ENCODE assay signal across 22 cellular contexts in genomic region chr9:112080831-112081542, GRCh38.
DNase-seq lines count a peak whose midpoint lies in the region; ATAC-seq and TF ChIP-seq lines count a peak whose summit lies in the region.
"Had no signal": no experiment of that assay in that cellular context is flagged by ENCODE, and none has a peak within 500 bp of the region (broad histone marks: within the 10 kb centered on the region; RNA-seq: fewer than 3 reads in every experiment).

No MANE protein-coding gene starts in this region.

- H3K4me3 ChIP-seq in right atrium auricular region, result no peak overlapping the region
- H3K4me3 ChIP-seq: BLaER1 treated with 17β-estradiol and CSF1 and Interleukin-3, amounts not matched to agents 10 nM and 100 nM had no signal

- ATAC-seq in Right ventricle myocardium inferior, result no peak
- ATAC-seq: CD8-positive, alpha-beta T cell had no signal

- H3K27ac Mint-ChIP-seq in dendritic cell treated with granulocyte-macrophage colony-stimulating factor and Interleukin-4, amounts not matched to agents 40 ng/mL and 50 ng/mL, for 4 days, result peak overlapping the region; percentile 62
- peak overlapping the region; percentile 65 for H3K27ac Mint-ChIP-seq in mesothelial cell of epicardium
- H3K27ac Mint-ChIP-seq in type B pancreatic cell, result peak overlapping the region; percentile 95
- H3K27ac Mint-ChIP-seq in activated T-helper 1 cell treated with anti-CD3 and anti-CD28 coated beads, Interleukin-12 subunit alpha, Interleukin-12 subunit beta, Interleukin-2, Interleukin-4 antibody, amounts not matched to agents 30 ng/mL and 10 ng/mL and 1 ng/mL, durations not matched to agents 14 hours and 24 hours and 36 hours, result no peak overlapping the region
- H3K27ac Mint-ChIP-seq: CD8-positive, alpha-beta T cell; H9; IgD-negative memory B cell had no signal

- peaks cover 69% of the 10 kb centered on the region for H3K36me3 Mint-ChIP-seq in dendritic cell treated with granulocyte-macrophage colony-stimulating factor and Interleukin-4, amounts not matched to agents 40 ng/mL and 50 ng/mL, for 4 days (ENCODE audit: low read depth)
- H3K36me3 Mint-ChIP-seq in mesothelial cell of epicardium (peaks cover 15% of the 10 kb centered on the region), type B pancreatic cell (peaks cover 24% of the 10 kb centered on the region)
- peaks cover 13% of the 10 kb centered on the region for H3K36me3 Mint-ChIP-seq in activated T-helper 1 cell treated with anti-CD3 and anti-CD28 coated beads, Interleukin-12 subunit alpha, Interleukin-12 subunit beta, Interleukin-2, Interleukin-4 antibody, amounts not matched to agents 30 ng/mL and 10 ng/mL and 1 ng/mL, durations not matched to agents 14 hours and 24 hours and 36 hours (ENCODE audit: low read depth)
- H3K36me3 Mint-ChIP-seq: IgD-negative memory B cell had no signal

- TF ChIP-seq CTCF in right atrium auricular region (IDR thresholded peaks at IDR 0.05), result no peak
- no peak for TF ChIP-seq CTCF in mesothelial cell of epicardium (IDR thresholded peaks at IDR 0.05; ENCODE audit: unreplicated experiment)
- TF ChIP-seq CTCF in type B pancreatic cell (conservative IDR thresholded peaks at IDR 0.05), result no peak

- H3K4me1 Mint-ChIP-seq in dendritic cell treated with granulocyte-macrophage colony-stimulating factor and Interleukin-4, amounts not matched to agents 40 ng/mL and 50 ng/mL, for 4 days (ENCODE audit: low read depth), result peaks cover 37% of the 10 kb centered on the region
- H3K4me1 Mint-ChIP-seq in mesothelial cell of epicardium (peaks cover 15% of the 10 kb centered on the region), type B pancreatic cell (ENCODE audit: unreplicated experiment) (no peaks in the 10 kb centered on the region)
- H3K4me1 Mint-ChIP-seq in activated T-helper 1 cell treated with anti-CD3 and anti-CD28 coated beads, Interleukin-12 subunit alpha, Interleukin-12 subunit beta, Interleukin-2, Interleukin-4 antibody, amounts not matched to agents 30 ng/mL and 10 ng/mL and 1 ng/mL, durations not matched to agents 14 hours and 24 hours and 36 hours (ENCODE audit: low read depth), result peaks cover 17% of the 10 kb centered on the region
- H3K4me1 Mint-ChIP-seq: H9 had no signal

- no peaks in the 10 kb centered on the region for H3K27me3 ChIP-seq in right atrium auricular region
- H3K27me3 ChIP-seq: BLaER1 treated with 17β-estradiol and CSF1 and Interleukin-3, amounts not matched to agents 10 nM and 100 nM had no signal

- intact Hi-C loops in Right ventricle myocardium inferior (cut with DNase I), result no loop called here
- intact Hi-C loops in dendritic cell treated with granulocyte-macrophage colony-stimulating factor and Interleukin-4, amounts not matched to agents 40 ng/mL and 50 ng/mL, for 4 days (cut with micrococcal nuclease), result no loop called here
- intact Hi-C loops in activated T-helper 1 cell treated with anti-CD3 and anti-CD28 coated beads, Interleukin-12 subunit alpha, Interleukin-12 subunit beta, Interleukin-2, Interleukin-4 antibody, amounts not matched to agents 30 ng/mL and 10 ng/mL and 1 ng/mL, durations not matched to agents 14 hours and 24 hours and 36 hours (cut with micrococcal nuclease), result no loop called here

- H3K4me1 ChIP-seq in right atrium auricular region, result no peaks in the 10 kb centered on the region

- no peaks in the 10 kb centered on the region for H3K27me3 Mint-ChIP-seq in dendritic cell treated with granulocyte-macrophage colony-stimulating factor and Interleukin-4, amounts not matched to agents 40 ng/mL and 50 ng/mL, for 4 days
- no peaks in the 10 kb centered on the region for H3K27me3 Mint-ChIP-seq in mesothelial cell of epicardium (ENCODE audit: low read depth)
- H3K27me3 Mint-ChIP-seq in type B pancreatic cell, result no peaks in the 10 kb centered on the region
- no peaks in the 10 kb centered on the region for H3K27me3 Mint-ChIP-seq in activated T-helper 1 cell treated with anti-CD3 and anti-CD28 coated beads, Interleukin-12 subunit alpha, Interleukin-12 subunit beta, Interleukin-2, Interleukin-4 antibody, amounts not matched to agents 30 ng/mL and 10 ng/mL and 1 ng/mL, durations not matched to agents 14 hours and 24 hours and 36 hours (ENCODE audit: insufficient read depth)

- DNase-seq in right atrium auricular region (ENCODE audit: low spot score), result no peak
- no peak for DNase-seq in Right ventricle myocardium inferior (ENCODE audit: missing footprints)
- DNase-seq in mesothelial cell of epicardium (ENCODE audit: low spot score in 2 of 2, unreplicated experiment in 2 of 2), result no peak
- no peak for DNase-seq in type B pancreatic cell (ENCODE audit: extremely low spot score, unreplicated experiment)
- DNase-seq in Ammon's horn (ENCODE audit: low spot score), result no peak
- DNase-seq in activated T-helper 1 cell treated with anti-CD3 and anti-CD28 coated beads, Interleukin-12 subunit alpha, Interleukin-12 subunit beta, Interleukin-2, Interleukin-4 antibody, amounts not matched to agents 30 ng/mL and 10 ng/mL and 1 ng/mL, durations not matched to agents 14 hours and 24 hours and 36 hours (ENCODE audit: low spot score), result no peak
- no peak for DNase-seq in NCI-H2196 (lab: John Stamatoyannopoulos, UW; ENCODE audit: unreplicated experiment)
- DNase-seq: Calu3; CD8-positive, alpha-beta T cell; GF-D8; H9; Kasumi-1; MM.1S; NCI-H1092; NCI-H146; NCI-H2029 treated with DMSO at 0.1 percent for 48 hours; NCI-H2171 treated with DMSO at 0.1 percent for 48 hours; NCI-H446 treated with DMSO at 0.1 percent for 48 hours; SHP77 treated with DMSO at 0.1 percent for 48 hours had no signal

- peak overlapping the region; percentile 18 to 46 for H3K27ac ChIP-seq in right atrium auricular region
- H3K27ac ChIP-seq: BLaER1 treated with 17β-estradiol and CSF1 and Interleukin-3, amounts not matched to agents 10 nM and 100 nM had no signal

- no peaks in the 10 kb centered on the region for H3K36me3 ChIP-seq in right atrium auricular region

- H3K9me3 ChIP-seq in right atrium auricular region, result no peaks in the 10 kb centered on the region
- H3K9me3 ChIP-seq: BLaER1 treated with 17β-estradiol and CSF1 and Interleukin-3, amounts not matched to agents 10 nM and 100 nM had no signal

- no peak overlapping the region for H3K4me3 Mint-ChIP-seq in dendritic cell treated with granulocyte-macrophage colony-stimulating factor and Interleukin-4, amounts not matched to agents 40 ng/mL and 50 ng/mL, for 4 days
- no peak overlapping the region for H3K4me3 Mint-ChIP-seq in mesothelial cell of epicardium
- H3K4me3 Mint-ChIP-seq in type B pancreatic cell, result peak overlapping the region; percentile 48
- no peak overlapping the region for H3K4me3 Mint-ChIP-seq in activated T-helper 1 cell treated with anti-CD3 and anti-CD28 coated beads, Interleukin-12 subunit alpha, Interleukin-12 subunit beta, Interleukin-2, Interleukin-4 antibody, amounts not matched to agents 30 ng/mL and 10 ng/mL and 1 ng/mL, durations not matched to agents 14 hours and 24 hours and 36 hours
- H3K4me3 Mint-ChIP-seq: CD8-positive, alpha-beta T cell; H9; IgD-negative memory B cell had no signal

- H3K9me3 Mint-ChIP-seq in dendritic cell treated with granulocyte-macrophage colony-stimulating factor and Interleukin-4, amounts not matched to agents 40 ng/mL and 50 ng/mL, for 4 days, result no peaks in the 10 kb centered on the region
- H3K9me3 Mint-ChIP-seq in mesothelial cell of epicardium (peaks cover 5% of the 10 kb centered on the region), type B pancreatic cell (peaks cover 5% of the 10 kb centered on the region)
- H3K9me3 Mint-ChIP-seq in activated T-helper 1 cell treated with anti-CD3 and anti-CD28 coated beads, Interleukin-12 subunit alpha, Interleukin-12 subunit beta, Interleukin-2, Interleukin-4 antibody, amounts not matched to agents 30 ng/mL and 10 ng/mL and 1 ng/mL, durations not matched to agents 14 hours and 24 hours and 36 hours, result no peaks in the 10 kb centered on the region
- H3K9me3 Mint-ChIP-seq: CD8-positive, alpha-beta T cell; IgD-negative memory B cell had no signal
